ENCODE assay signal across 8 cellular contexts in genomic region chr19:20661150-20661819, GRCh38. TPM values are rescaled to one million over a fixed set of nuclear protein-coding genes. Genes with fewer than 3 reads are reported as not detected.
DNase-seq lines count a peak whose midpoint lies in the region; ATAC-seq, FAIRE-seq and TF ChIP-seq lines count a peak whose summit lies in the region.

Gene ZNF626 (minus strand): TSS chr19:20661571. CDS start chr19:20661446, 125 bp downstream.

- H3K36me3 ChIP-seq in ACC112 (ENCODE audit: insufficient read depth, low read length) (peaks cover 26% of the 10 kb centered on the region), hepatocyte (replicated peaks; ENCODE audit: insufficient read depth, low read depth) (peaks cover 6% of the 10 kb centered on the region), psoas muscle (ENCODE audit: insufficient read depth in 1 of 2, low read depth in 1 of 2) (peaks cover 4 to 27% of the 10 kb centered on the region in 2 donors)

- H4K20me1 ChIP-seq in hepatocyte (ENCODE audit: insufficient read depth, poor library complexity, severe bottlenecking) = no peaks in the 10 kb centered on the region

- FAIRE-seq in HTR-8/SVneo (lab: Jason Lieb, UNC) = no peak

- H3K9me2 ChIP-seq in hepatocyte (replicated peaks; ENCODE audit: insufficient read depth) = no peaks in the 10 kb centered on the region

- H3K4me3 ChIP-seq in ACC112 (ENCODE audit: low read depth, low read length) (peak within 1 kb of the TSS; percentile 95), hepatocyte (peak within 1 kb of the TSS; percentile 40), psoas muscle (peak within 1 kb of the TSS; percentile 88)

- ATAC-seq in GM19328 (IDR thresholded peaks at IDR 0.05; ENCODE audit: unreplicated experiment) (peak; percentile 49), psoas muscle (peak; percentile 97 to 99 (median 98))

- peak within 1 kb of the TSS; percentile 83 for H3K27ac ChIP-seq in ACC112 (ENCODE audit: low read depth, low read length)
- H3K27ac ChIP-seq in hepatocyte = peak within 1 kb of the TSS; percentile 96
- peak within 1 kb of the TSS; percentile 95 for H3K27ac ChIP-seq in psoas muscle

- H3K27ac Mint-ChIP-seq in type B pancreatic cell = peak within 1 kb of the TSS; percentile 99

- H3K9me3 Mint-ChIP-seq in type B pancreatic cell = peaks cover 15% of the 10 kb centered on the region

- DNase-seq in HTR-8/SVneo (ENCODE audit: insufficient read length, low spot score) = peak; percentile 74
- peak; percentile 86 for DNase-seq in T-helper 9 cell
- DNase-seq in astrocyte of the hippocampus (ENCODE audit: low read depth, low spot score) = peak; percentile 99
- peak; percentile 98 for DNase-seq in hepatocyte (ENCODE audit: low spot score)
- DNase-seq in psoas muscle = peak; percentile 96 to 97
- peak; percentile 91 for DNase-seq in type B pancreatic cell (ENCODE audit: extremely low spot score, unreplicated experiment)

- H3K4me1 Mint-ChIP-seq in type B pancreatic cell (ENCODE audit: unreplicated experiment) = peaks cover 8% of the 10 kb centered on the region

- peaks cover 24% of the 10 kb centered on the region for H3K9me3 ChIP-seq in hepatocyte (ENCODE audit: low read depth)
- H3K9me3 ChIP-seq in psoas muscle = peaks cover 3% of the 10 kb centered on the region

- H3K79me2 ChIP-seq in ACC112 (ENCODE audit: control insufficient read depth, insufficient read depth, low read length, unreplicated experiment) (peaks cover 43% of the 10 kb centered on the region), hepatocyte (peaks cover 45% of the 10 kb centered on the region)

- H3K4me3 Mint-ChIP-seq in type B pancreatic cell = peak within 1 kb of the TSS; percentile 98

- WGBS in hepatocyte (ENCODE audit: low lambda C conversion rate, missing lambda C conversion rate) = under 1% methylated on average over 25 of the region's 25 CpGs
- WGBS in psoas muscle, 3 donors = 0 to 1% (median 0%) methylated on average over 23 to 25 of the region's 25 CpGs

- peaks cover 3% of the 10 kb centered on the region for H3K4me1 ChIP-seq in ACC112 (ENCODE audit: control insufficient read depth, insufficient read depth, low read length, unreplicated experiment)
- H3K4me1 ChIP-seq in hepatocyte (ENCODE audit: insufficient read depth) = no peaks in the 10 kb centered on the region
- H3K4me1 ChIP-seq in psoas muscle = peaks cover 24% of the 10 kb centered on the region

- intact Hi-C loops in psoas muscle (cut with DNase I) = loop anchor here in 1 of 2 donors (10.0 kb wide), 1 partner anchor 114 kb away; the partner anchor contains the start of gene ZNF66

- TF ChIP-seq CTCF in hepatocyte (IDR thresholded peaks at IDR 0.05; ENCODE audit: poor library complexity) (no peak), psoas muscle (IDR thresholded peaks at IDR 0.05) (no peak), type B pancreatic cell (conservative IDR thresholded peaks at IDR 0.05) (no peak)

- no peaks in the 10 kb centered on the region for H3K27me3 Mint-ChIP-seq in type B pancreatic cell

- H3K27me3 ChIP-seq in ACC112 (ENCODE audit: insufficient read depth, low read length) (no peaks in the 10 kb centered on the region), hepatocyte (no peaks in the 10 kb centered on the region), psoas muscle (ENCODE audit: insufficient read depth in 3 of 3, low read length in 2 of 3) (no peaks in the 10 kb centered on the region)

- peak within 1 kb of the TSS; percentile 56 for H2AFZ ChIP-seq in ACC112 (ENCODE audit: low read length, unreplicated experiment)
- H2AFZ ChIP-seq in hepatocyte = peak within 1 kb of the TSS; percentile 55

- peak within 1 kb of the TSS; percentile 87 for H3K4me2 ChIP-seq in hepatocyte

- peaks cover 36% of the 10 kb centered on the region for H3K36me3 Mint-ChIP-seq in type B pancreatic cell

RNA-seq across cellular contexts. Expression of gene ZNF626, which starts in this region (rescaled TPM):
- total RNA-seq in hepatocyte (26.1 and 32.5 TPM in 2 replicates), psoas muscle (10 to 100 TPM in 1 of 4 donors, 1 to 10 TPM in 3; 7.5 to 12.7 (median 8.2) TPM), type B pancreatic cell (ENCODE audit: low replicate concordance) (15.9 and 18.1 TPM in 2 replicates)
- polyA plus RNA-seq in hepatocyte (12.7 and 14.2 TPM in 2 replicates), psoas muscle (1 to 10 TPM; 2.4 to 6.8 (median 2.5) TPM)

Comparison
In these comparisons a context has a peak if more than half of its experiments do, and no peak if none do; other contexts are left out.
1. Peak in every context shown above with its lines: DNase-seq, ATAC-seq, H3K4me3 ChIP-seq and H3K27ac ChIP-seq.
2. H3K4me3 ChIP-seq: peak in every context shown above with its lines; median percentile 95 in ACC112; 88 in psoas muscle; 40 in hepatocyte.